In the genomic region with DNA sequence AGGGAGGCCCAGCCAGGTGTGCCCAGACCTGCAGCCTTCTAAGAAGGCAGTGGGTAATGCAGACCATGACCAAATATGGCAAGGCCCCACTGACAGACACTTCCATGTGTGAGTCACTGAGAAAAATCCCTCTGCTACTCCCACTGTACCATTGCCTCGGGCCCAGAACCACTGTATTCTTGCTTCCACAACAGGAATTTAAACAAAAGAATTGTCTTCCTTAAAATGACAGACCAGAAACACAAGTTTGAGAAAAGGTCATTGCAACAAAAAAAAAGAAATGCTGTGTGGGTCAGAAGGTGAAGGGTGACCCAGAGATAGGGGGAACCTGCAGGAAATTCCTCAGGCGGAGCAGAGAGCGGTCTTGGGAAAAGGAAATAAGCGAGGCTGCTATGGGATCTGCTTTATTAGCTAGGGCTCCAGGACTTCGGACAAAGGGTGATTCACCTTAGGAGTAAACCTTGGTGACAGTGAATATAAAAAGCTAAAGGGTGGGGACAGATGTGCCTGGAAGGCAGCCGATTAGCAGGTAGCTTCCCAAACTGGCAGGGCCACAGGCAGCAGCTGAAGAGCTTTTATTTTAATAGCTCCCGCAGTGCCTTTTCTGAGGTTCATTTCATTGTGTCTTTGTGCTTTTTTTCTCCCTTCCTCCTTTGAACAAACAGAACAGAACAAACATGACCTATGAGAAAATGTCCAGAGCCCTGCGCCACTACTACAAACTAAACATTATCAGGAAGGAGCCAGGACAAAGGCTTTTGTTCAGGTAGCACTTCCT, we compare ENCODE assay signal across 1 cellular context.
TF ChIP-seq lines count a peak whose summit lies in the region.

No MANE protein-coding gene starts in this region.

TF ChIP-seq in HepG2, 621 proteins besides CTCF, POLR2A, EP300 and RAD21 (continued from another document and continues in another):
- TF ChIP-seq ZNF782 (CRISPR knock-in tag; IDR thresholded peaks at IDR 0.05; ENCODE audit: borderline replicate concordance) (no peak), RFX1 (IDR thresholded peaks at IDR 0.05) (no peak), ZNF589 (CRISPR knock-in tag; conservative IDR thresholded peaks at IDR 0.05) (no peak), MIER2 (CRISPR knock-in tag; IDR thresholded peaks at IDR 0.05) (no peak), RBM39 (IDR thresholded peaks at IDR 0.05; ENCODE audit: low read depth, low read length, poor library complexity, severe bottlenecking) (no peak), YEATS4 (CRISPR knock-in tag; IDR thresholded peaks at IDR 0.05; ENCODE audit: borderline replicate concordance) (no peak), ZFX (CRISPR knock-in tag; IDR thresholded peaks at IDR 0.05; ENCODE audit: low read depth) (no peak), ZNF501 (CRISPR knock-in tag; IDR thresholded peaks at IDR 0.05) (peak; percentile 61), SMARCC2 (IDR thresholded peaks at IDR 0.05) (no peak), ETV6 (CRISPR knock-in tag; conservative IDR thresholded peaks at IDR 0.05) (no peak), ZSCAN12 (CRISPR knock-in tag; IDR thresholded peaks at IDR 0.05) (no peak), NFIB (CRISPR knock-in tag; IDR thresholded peaks at IDR 0.05; ENCODE audit: borderline replicate concordance) (no peak), ZKSCAN5 (CRISPR knock-in tag; IDR thresholded peaks at IDR 0.05) (no peak), ATF7-NPFF (CRISPR knock-in tag; IDR thresholded peaks at IDR 0.05; ENCODE audit: low read depth) (no peak), ZNF292 (CRISPR knock-in tag; IDR thresholded peaks at IDR 0.05; ENCODE audit: borderline replicate concordance, low read depth) (no peak), NCOA5 (CRISPR knock-in tag; IDR thresholded peaks at IDR 0.05) (no peak), SRF (IDR thresholded peaks at IDR 0.05; ENCODE audit: low read depth, low read length) (peak; percentile 96), CHCHD3 (CRISPR knock-in tag; IDR thresholded peaks at IDR 0.05) (no peak), HNF4G (IDR thresholded peaks at IDR 0.05; ENCODE audit: borderline replicate concordance, low read depth, low read length) (0 out of 2 replicates have a peak, but pooled peaks have one; percentile 6), HNF4G (CRISPR knock-in tag; IDR thresholded peaks at IDR 0.05; ENCODE audit: borderline replicate concordance, low read depth) (no peak), LCORL (IDR thresholded peaks at IDR 0.05) (no peak), LCORL (CRISPR knock-in tag; IDR thresholded peaks at IDR 0.05) (peak; percentile 63), RELA (CRISPR knock-in tag; IDR thresholded peaks at IDR 0.05) (no peak), STAG1 (CRISPR knock-in tag; IDR thresholded peaks at IDR 0.05) (no peak), TCF7L2 (IDR thresholded peaks at IDR 0.05; ENCODE audit: low read depth, low read length) (no peak), SMAD9 (CRISPR knock-in tag; IDR thresholded peaks at IDR 0.05) (no peak), U2AF1 (optimal IDR thresholded peaks at IDR 0.05; ENCODE audit: low read depth, low read length) (no peak), NFIC (IDR thresholded peaks at IDR 0.05; ENCODE audit: low read length) (peak; percentile 64), ISL2 (CRISPR knock-in tag; IDR thresholded peaks at IDR 0.05) (peak; percentile 21; the same call in 1 of the 2 replicates), NCOR1 (IDR thresholded peaks at IDR 0.05; ENCODE audit: borderline replicate concordance, low read length) (peak; percentile 54; the same call in 1 of the 2 replicates)
- TF ChIP-seq, protein P1, sequence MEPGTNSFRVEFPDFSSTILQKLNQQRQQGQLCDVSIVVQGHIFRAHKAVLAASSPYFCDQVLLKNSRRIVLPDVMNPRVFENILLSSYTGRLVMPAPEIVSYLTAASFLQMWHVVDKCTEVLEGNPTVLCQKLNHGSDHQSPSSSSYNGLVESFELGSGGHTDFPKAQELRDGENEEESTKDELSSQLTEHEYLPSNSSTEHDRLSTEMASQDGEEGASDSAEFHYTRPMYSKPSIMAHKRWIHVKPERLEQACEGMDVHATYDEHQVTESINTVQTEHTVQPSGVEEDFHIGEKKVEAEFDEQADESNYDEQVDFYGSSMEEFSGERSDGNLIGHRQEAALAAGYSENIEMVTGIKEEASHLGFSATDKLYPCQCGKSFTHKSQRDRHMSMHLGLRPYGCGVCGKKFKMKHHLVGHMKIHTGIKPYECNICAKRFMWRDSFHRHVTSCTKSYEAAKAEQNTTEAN (CRISPR knock-in tag; conservative IDR thresholded peaks at IDR 0.05) = no peak
- TF ChIP-seq, protein P2, sequence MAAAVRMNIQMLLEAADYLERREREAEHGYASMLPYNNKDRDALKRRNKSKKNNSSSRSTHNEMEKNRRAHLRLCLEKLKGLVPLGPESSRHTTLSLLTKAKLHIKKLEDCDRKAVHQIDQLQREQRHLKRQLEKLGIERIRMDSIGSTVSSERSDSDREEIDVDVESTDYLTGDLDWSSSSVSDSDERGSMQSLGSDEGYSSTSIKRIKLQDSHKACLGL (CRISPR knock-in tag; IDR thresholded peaks at IDR 0.05) = no peak
- TF ChIP-seq, protein P3, sequence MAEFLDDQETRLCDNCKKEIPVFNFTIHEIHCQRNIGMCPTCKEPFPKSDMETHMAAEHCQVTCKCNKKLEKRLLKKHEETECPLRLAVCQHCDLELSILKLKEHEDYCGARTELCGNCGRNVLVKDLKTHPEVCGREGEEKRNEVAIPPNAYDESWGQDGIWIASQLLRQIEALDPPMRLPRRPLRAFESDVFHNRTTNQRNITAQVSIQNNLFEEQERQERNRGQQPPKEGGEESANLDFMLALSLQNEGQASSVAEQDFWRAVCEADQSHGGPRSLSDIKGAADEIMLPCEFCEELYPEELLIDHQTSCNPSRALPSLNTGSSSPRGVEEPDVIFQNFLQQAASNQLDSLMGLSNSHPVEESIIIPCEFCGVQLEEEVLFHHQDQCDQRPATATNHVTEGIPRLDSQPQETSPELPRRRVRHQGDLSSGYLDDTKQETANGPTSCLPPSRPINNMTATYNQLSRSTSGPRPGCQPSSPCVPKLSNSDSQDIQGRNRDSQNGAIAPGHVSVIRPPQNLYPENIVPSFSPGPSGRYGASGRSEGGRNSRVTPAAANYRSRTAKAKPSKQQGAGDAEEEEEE (CRISPR knock-in tag; IDR thresholded peaks at IDR 0.05; ENCODE audit: borderline replicate concordance) = no peak
- TF ChIP-seq, protein P4, sequence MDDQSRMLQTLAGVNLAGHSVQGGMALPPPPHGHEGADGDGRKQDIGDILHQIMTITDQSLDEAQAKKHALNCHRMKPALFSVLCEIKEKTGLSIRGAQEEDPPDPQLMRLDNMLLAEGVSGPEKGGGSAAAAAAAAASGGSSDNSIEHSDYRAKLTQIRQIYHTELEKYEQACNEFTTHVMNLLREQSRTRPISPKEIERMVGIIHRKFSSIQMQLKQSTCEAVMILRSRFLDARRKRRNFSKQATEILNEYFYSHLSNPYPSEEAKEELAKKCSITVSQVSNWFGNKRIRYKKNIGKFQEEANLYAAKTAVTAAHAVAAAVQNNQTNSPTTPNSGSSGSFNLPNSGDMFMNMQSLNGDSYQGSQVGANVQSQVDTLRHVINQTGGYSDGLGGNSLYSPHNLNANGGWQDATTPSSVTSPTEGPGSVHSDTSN (CRISPR knock-in tag; IDR thresholded peaks at IDR 0.05; ENCODE audit: borderline replicate concordance) = no peak
- TF ChIP-seq, protein P5, sequence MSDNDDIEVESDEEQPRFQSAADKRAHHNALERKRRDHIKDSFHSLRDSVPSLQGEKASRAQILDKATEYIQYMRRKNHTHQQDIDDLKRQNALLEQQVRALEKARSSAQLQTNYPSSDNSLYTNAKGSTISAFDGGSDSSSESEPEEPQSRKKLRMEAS (IDR thresholded peaks at IDR 0.05) = no peak
- TF ChIP-seq, protein P6, sequence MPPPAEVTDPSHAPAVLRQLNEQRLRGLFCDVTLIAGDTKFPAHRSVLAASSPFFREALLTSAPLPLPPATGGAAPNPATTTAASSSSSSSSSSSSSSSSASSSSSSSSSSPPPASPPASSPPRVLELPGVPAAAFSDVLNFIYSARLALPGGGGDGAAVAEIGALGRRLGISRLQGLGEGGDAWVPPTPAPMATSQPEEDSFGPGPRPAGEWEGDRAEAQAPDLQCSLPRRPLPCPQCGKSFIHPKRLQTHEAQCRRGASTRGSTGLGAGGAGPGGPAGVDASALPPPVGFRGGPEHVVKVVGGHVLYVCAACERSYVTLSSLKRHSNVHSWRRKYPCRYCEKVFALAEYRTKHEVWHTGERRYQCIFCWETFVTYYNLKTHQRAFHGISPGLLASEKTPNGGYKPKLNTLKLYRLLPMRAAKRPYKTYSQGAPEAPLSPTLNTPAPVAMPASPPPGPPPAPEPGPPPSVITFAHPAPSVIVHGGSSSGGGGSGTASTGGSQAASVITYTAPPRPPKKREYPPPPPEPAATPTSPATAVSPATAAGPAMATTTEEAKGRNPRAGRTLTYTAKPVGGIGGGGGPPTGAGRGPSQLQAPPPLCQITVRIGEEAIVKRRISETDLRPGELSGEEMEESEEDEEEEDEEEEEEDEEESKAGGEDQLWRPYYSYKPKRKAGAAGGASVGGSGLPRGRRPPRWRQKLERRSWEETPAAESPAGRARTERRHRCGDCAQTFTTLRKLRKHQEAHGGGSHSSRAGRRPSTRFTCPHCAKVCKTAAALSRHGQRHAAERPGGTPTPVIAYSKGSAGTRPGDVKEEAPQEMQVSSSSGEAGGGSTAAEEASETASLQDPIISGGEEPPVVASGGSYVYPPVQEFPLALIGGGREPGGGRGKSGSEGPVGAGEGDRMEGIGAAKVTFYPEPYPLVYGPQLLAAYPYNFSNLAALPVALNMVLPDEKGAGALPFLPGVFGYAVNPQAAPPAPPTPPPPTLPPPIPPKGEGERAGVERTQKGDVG (CRISPR knock-in tag; IDR thresholded peaks at IDR 0.05; ENCODE audit: borderline replicate concordance) = no peak
- TF ChIP-seq, protein P7, sequence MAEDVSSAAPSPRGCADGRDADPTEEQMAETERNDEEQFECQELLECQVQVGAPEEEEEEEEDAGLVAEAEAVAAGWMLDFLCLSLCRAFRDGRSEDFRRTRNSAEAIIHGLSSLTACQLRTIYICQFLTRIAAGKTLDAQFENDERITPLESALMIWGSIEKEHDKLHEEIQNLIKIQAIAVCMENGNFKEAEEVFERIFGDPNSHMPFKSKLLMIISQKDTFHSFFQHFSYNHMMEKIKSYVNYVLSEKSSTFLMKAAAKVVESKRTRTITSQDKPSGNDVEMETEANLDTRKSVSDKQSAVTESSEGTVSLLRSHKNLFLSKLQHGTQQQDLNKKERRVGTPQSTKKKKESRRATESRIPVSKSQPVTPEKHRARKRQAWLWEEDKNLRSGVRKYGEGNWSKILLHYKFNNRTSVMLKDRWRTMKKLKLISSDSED (CRISPR knock-in tag; IDR thresholded peaks at IDR 0.05) = no peak
- TF ChIP-seq, protein P8, sequence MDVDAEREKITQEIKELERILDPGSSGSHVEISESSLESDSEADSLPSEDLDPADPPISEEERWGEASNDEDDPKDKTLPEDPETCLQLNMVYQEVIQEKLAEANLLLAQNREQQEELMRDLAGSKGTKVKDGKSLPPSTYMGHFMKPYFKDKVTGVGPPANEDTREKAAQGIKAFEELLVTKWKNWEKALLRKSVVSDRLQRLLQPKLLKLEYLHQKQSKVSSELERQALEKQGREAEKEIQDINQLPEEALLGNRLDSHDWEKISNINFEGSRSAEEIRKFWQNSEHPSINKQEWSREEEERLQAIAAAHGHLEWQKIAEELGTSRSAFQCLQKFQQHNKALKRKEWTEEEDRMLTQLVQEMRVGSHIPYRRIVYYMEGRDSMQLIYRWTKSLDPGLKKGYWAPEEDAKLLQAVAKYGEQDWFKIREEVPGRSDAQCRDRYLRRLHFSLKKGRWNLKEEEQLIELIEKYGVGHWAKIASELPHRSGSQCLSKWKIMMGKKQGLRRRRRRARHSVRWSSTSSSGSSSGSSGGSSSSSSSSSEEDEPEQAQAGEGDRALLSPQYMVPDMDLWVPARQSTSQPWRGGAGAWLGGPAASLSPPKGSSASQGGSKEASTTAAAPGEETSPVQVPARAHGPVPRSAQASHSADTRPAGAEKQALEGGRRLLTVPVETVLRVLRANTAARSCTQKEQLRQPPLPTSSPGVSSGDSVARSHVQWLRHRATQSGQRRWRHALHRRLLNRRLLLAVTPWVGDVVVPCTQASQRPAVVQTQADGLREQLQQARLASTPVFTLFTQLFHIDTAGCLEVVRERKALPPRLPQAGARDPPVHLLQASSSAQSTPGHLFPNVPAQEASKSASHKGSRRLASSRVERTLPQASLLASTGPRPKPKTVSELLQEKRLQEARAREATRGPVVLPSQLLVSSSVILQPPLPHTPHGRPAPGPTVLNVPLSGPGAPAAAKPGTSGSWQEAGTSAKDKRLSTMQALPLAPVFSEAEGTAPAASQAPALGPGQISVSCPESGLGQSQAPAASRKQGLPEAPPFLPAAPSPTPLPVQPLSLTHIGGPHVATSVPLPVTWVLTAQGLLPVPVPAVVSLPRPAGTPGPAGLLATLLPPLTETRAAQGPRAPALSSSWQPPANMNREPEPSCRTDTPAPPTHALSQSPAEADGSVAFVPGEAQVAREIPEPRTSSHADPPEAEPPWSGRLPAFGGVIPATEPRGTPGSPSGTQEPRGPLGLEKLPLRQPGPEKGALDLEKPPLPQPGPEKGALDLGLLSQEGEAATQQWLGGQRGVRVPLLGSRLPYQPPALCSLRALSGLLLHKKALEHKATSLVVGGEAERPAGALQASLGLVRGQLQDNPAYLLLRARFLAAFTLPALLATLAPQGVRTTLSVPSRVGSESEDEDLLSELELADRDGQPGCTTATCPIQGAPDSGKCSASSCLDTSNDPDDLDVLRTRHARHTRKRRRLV (CRISPR knock-in tag; IDR thresholded peaks at IDR 0.05) = no peak
- TF ChIP-seq, protein P9, sequence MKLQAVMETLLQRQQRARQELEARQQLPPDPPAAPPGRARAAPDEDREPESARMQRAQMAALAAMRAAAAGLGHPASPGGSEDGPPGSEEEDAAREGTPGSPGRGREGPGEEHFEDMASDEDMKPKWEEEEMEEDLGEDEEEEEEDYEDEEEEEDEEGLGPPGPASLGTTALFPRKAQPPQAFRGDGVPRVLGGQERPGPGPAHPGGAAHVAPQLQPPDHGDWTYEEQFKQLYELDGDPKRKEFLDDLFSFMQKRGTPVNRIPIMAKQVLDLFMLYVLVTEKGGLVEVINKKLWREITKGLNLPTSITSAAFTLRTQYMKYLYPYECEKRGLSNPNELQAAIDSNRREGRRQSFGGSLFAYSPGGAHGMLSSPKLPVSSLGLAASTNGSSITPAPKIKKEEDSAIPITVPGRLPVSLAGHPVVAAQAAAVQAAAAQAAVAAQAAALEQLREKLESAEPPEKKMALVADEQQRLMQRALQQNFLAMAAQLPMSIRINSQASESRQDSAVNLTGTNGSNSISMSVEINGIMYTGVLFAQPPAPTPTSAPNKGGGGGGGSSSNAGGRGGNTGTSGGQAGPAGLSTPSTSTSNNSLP (IDR thresholded peaks at IDR 0.05; ENCODE audit: low read depth, low read length) = no peak; the same call in 1 of the 2 replicates
- TF ChIP-seq, protein P10, sequence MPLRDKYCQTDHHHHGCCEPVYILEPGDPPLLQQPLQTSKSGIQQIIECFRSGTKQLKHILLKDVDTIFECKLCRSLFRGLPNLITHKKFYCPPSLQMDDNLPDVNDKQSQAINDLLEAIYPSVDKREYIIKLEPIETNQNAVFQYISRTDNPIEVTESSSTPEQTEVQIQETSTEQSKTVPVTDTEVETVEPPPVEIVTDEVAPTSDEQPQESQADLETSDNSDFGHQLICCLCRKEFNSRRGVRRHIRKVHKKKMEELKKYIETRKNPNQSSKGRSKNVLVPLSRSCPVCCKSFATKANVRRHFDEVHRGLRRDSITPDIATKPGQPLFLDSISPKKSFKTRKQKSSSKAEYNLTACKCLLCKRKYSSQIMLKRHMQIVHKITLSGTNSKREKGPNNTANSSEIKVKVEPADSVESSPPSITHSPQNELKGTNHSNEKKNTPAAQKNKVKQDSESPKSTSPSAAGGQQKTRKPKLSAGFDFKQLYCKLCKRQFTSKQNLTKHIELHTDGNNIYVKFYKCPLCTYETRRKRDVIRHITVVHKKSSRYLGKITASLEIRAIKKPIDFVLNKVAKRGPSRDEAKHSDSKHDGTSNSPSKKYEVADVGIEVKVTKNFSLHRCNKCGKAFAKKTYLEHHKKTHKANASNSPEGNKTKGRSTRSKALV (CRISPR knock-in tag; IDR thresholded peaks at IDR 0.05) = no peak
